In the genomic region with DNA sequence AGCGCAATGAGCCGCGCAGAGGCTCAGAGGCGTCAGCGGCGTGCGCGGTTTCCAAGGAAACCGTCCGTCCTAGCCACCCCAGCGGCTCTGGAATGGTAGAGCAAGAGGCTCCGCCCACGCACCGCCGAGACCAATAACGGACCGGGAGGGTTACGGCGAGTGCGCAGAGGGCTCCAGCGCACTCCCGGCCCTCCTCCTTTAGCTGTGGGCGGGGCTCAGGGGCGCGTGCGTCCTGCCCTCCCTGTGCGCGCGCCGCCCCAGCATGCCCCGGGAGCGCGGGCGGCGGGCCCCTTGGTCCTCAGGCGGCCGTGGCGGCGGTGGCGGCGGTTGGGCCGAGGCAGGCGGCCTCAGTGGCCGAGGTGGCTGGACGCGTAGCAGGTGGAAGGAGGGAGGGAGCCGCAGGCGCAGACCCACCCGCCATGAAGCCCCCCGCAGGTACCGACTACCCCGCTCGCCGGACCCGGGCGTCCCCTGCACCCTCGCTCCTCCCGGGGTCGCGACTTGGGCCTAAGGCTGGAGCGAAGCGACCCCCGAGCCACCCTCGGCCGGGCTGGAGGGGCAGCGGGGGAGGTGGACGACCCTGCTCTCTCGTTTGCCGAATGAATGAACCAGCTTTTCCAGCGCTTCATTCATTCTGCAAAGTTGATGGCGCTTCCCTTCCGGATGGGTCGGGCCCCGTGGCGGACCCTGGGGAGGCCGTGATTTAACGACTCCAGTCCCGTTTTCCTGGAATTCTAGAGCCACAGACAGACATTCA, we compare ENCODE assay signal across 1 cellular context.
TF ChIP-seq lines count a peak whose summit lies in the region.

A gene (plus strand): TSS at position 260 of the 757 bp plus-strand sequence. CDS start 160 bp downstream, at position 420.

TF ChIP-seq in K562, 482 proteins besides CTCF, POLR2A, EP300 and RAD21 (continued from another document and continues in another):
- TF ChIP-seq, protein P1, sequence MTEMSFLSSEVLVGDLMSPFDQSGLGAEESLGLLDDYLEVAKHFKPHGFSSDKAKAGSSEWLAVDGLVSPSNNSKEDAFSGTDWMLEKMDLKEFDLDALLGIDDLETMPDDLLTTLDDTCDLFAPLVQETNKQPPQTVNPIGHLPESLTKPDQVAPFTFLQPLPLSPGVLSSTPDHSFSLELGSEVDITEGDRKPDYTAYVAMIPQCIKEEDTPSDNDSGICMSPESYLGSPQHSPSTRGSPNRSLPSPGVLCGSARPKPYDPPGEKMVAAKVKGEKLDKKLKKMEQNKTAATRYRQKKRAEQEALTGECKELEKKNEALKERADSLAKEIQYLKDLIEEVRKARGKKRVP (CRISPR knock-in tag; IDR thresholded peaks at IDR 0.05): 0 out of 2 replicates have a peak, but pooled peaks have one; percentile 11
- TF ChIP-seq CBFA2T2 (conservative IDR thresholded peaks at IDR 0.05): no peak
- TF ChIP-seq SRSF9 (IDR thresholded peaks at IDR 0.05; ENCODE audit: borderline replicate concordance, low read depth, low read length): no peak
- no peak for TF ChIP-seq PCBP2 (IDR thresholded peaks at IDR 0.05; ENCODE audit: low read depth, low read length, poor library complexity, severe bottlenecking)
- TF ChIP-seq, protein P2, sequence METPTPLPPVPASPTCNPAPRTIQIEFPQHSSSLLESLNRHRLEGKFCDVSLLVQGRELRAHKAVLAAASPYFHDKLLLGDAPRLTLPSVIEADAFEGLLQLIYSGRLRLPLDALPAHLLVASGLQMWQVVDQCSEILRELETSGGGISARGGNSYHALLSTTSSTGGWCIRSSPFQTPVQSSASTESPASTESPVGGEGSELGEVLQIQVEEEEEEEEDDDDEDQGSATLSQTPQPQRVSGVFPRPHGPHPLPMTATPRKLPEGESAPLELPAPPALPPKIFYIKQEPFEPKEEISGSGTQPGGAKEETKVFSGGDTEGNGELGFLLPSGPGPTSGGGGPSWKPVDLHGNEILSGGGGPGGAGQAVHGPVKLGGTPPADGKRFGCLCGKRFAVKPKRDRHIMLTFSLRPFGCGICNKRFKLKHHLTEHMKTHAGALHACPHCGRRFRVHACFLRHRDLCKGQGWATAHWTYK (CRISPR knock-in tag; IDR thresholded peaks at IDR 0.05): peak; percentile 29; the same call in 1 of the 2 replicates
- peak; percentile 92 for TF ChIP-seq PHF8 (IDR thresholded peaks at IDR 0.05; ENCODE audit: borderline replicate concordance, low read length)
- TF ChIP-seq, protein P3, sequence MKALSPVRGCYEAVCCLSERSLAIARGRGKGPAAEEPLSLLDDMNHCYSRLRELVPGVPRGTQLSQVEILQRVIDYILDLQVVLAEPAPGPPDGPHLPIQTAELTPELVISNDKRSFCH (CRISPR knock-in tag; IDR thresholded peaks at IDR 0.05): no peak
- TF ChIP-seq, protein P3 (tag; IDR thresholded peaks at IDR 0.05): 0 out of 2 replicates have a peak, but pooled peaks have one; percentile 34
- peak; percentile 97 for TF ChIP-seq MEIS2 (IDR thresholded peaks at IDR 0.05; ENCODE audit: partially characterized antibody)
- TF ChIP-seq CCAR2 (IDR thresholded peaks at IDR 0.05; ENCODE audit: low read depth, low read length): no peak
- no peak for TF ChIP-seq SNIP1 (IDR thresholded peaks at IDR 0.05; ENCODE audit: low read depth)
- TF ChIP-seq CREB1 (IDR thresholded peaks at IDR 0.05): peak; percentile 59; the same call in 1 of the 2 replicates
- TF ChIP-seq CREB1 (CRISPR knock-in tag; IDR thresholded peaks at IDR 0.05): peak; percentile 72; the same call in 1 of the 2 replicates
- TF ChIP-seq STAG1 (CRISPR knock-in tag; IDR thresholded peaks at IDR 0.05; ENCODE audit: borderline replicate concordance): no peak
- TF ChIP-seq SPI1 (IDR thresholded peaks at IDR 0.05; ENCODE audit: borderline replicate concordance, low read depth, low read length): no peak
- no peak for TF ChIP-seq PTBP1 (IDR thresholded peaks at IDR 0.05; ENCODE audit: low read depth, low read length)
- TF ChIP-seq ZNF282 (CRISPR knock-in tag; IDR thresholded peaks at IDR 0.05): no peak
- TF ChIP-seq, protein P4, sequence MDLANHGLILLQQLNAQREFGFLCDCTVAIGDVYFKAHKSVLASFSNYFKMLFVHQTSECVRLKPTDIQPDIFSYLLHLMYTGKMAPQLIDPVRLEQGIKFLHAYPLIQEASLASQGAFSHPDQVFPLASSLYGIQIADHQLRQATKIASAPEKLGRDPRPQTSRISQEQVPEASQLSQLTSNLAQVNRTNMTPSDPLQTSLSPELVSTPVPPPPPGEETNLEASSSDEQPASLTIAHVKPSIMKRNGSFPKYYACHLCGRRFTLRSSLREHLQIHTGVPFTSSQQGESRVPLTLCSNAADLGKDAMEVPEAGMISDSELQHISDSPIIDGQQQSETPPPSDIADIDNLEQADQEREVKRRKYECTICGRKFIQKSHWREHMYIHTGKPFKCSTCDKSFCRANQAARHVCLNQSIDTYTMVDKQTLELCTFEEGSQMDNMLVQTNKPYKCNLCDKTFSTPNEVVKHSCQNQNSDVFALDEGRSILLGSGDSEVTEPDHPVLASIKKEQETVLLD (IDR thresholded peaks at IDR 0.05): peak; percentile 94
- TF ChIP-seq, protein P5, sequence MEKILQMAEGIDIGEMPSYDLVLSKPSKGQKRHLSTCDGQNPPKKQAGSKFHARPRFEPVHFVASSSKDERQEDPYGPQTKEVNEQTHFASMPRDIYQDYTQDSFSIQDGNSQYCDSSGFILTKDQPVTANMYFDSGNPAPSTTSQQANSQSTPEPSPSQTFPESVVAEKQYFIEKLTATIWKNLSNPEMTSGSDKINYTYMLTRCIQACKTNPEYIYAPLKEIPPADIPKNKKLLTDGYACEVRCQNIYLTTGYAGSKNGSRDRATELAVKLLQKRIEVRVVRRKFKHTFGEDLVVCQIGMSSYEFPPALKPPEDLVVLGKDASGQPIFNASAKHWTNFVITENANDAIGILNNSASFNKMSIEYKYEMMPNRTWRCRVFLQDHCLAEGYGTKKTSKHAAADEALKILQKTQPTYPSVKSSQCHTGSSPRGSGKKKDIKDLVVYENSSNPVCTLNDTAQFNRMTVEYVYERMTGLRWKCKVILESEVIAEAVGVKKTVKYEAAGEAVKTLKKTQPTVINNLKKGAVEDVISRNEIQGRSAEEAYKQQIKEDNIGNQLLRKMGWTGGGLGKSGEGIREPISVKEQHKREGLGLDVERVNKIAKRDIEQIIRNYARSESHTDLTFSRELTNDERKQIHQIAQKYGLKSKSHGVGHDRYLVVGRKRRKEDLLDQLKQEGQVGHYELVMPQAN (IDR thresholded peaks at IDR 0.05; ENCODE audit: borderline replicate concordance): peak; percentile 89; the same call in 1 of the 2 replicates
- no peak for TF ChIP-seq GATA2 (CRISPR knock-in tag; IDR thresholded peaks at IDR 0.05)
- no peak for TF ChIP-seq TEAD1 (CRISPR knock-in tag; IDR thresholded peaks at IDR 0.05)
- no peak for TF ChIP-seq ZNF696 (CRISPR knock-in tag; conservative IDR thresholded peaks at IDR 0.05)
- TF ChIP-seq KLF13 (tag; IDR thresholded peaks at IDR 0.05; ENCODE audit: borderline replicate concordance, low read depth): no peak
- TF ChIP-seq, protein P6, sequence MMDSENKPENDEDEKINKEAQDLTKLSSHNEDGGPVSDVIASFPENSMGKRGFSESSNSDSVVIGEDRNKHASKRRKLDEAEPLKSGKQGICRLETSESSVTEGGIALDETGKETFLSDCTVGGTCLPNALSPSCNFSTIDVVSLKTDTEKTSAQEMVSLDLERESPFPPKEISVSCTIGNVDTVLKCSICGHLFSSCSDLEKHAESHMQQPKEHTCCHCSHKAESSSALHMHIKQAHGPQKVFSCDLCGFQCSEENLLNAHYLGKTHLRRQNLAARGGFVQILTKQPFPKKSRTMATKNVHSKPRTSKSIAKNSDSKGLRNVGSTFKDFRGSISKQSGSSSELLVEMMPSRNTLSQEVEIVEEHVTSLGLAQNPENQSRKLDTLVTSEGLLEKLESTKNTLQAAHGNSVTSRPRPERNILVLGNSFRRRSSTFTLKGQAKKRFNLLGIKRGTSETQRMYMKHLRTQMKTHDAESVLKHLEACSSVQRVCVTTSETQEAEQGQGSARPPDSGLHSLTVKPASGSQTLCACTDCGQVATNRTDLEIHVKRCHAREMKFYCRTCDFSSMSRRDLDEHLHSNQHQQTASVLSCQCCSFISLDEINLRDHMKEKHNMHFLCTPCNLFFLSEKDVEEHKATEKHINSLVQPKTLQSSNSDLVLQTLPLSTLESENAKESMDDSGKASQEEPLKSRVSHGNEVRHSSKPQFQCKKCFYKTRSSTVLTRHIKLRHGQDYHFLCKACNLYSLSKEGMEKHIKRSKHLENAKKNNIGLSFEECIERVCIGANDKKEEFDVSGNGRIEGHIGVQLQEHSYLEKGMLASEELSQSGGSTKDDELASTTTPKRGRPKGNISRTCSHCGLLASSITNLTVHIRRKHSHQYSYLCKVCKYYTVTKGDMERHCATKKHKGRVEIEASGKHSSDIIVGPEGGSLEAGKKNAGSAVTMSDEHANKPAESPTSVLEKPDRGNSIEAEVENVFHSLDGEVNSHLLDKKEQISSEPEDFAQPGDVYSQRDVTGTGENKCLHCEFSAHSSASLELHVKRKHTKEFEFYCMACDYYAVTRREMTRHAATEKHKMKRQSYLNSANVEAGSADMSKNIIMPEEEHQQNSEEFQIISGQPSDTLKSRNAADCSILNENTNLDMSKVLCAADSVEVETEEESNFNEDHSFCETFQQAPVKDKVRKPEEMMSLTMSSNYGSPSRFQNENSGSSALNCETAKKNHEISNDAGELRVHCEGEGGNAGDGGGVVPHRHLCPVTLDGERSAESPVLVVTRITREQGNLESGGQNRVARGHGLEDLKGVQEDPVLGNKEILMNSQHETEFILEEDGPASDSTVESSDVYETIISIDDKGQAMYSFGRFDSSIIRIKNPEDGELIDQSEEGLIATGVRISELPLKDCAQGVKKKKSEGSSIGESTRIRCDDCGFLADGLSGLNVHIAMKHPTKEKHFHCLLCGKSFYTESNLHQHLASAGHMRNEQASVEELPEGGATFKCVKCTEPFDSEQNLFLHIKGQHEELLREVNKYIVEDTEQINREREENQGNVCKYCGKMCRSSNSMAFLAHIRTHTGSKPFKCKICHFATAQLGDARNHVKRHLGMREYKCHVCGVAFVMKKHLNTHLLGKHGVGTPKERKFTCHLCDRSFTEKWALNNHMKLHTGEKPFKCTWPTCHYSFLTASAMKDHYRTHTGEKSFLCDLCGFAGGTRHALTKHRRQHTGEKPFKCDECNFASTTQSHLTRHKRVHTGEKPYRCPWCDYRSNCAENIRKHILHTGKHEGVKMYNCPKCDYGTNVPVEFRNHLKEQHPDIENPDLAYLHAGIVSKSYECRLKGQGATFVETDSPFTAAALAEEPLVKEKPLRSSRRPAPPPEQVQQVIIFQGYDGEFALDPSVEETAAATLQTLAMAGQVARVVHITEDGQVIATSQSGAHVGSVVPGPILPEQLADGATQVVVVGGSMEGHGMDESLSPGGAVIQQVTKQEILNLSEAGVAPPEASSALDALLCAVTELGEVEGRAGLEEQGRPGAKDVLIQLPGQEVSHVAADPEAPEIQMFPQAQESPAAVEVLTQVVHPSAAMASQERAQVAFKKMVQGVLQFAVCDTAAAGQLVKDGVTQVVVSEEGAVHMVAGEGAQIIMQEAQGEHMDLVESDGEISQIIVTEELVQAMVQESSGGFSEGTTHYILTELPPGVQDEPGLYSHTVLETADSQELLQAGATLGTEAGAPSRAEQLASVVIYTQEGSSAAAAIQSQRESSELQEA (IDR thresholded peaks at IDR 0.05; ENCODE audit: low read depth): no peak
- TF ChIP-seq SP2 (IDR thresholded peaks at IDR 0.05; ENCODE audit: extremely low read depth, low read depth, low read length, poor library complexity, severe bottlenecking): no peak
- TF ChIP-seq, protein P7, sequence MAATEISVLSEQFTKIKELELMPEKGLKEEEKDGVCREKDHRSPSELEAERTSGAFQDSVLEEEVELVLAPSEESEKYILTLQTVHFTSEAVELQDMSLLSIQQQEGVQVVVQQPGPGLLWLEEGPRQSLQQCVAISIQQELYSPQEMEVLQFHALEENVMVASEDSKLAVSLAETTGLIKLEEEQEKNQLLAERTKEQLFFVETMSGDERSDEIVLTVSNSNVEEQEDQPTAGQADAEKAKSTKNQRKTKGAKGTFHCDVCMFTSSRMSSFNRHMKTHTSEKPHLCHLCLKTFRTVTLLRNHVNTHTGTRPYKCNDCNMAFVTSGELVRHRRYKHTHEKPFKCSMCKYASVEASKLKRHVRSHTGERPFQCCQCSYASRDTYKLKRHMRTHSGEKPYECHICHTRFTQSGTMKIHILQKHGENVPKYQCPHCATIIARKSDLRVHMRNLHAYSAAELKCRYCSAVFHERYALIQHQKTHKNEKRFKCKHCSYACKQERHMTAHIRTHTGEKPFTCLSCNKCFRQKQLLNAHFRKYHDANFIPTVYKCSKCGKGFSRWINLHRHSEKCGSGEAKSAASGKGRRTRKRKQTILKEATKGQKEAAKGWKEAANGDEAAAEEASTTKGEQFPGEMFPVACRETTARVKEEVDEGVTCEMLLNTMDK (IDR thresholded peaks at IDR 0.05; ENCODE audit: borderline replicate concordance, insufficient read depth, low read depth, low read length, poor library complexity, severe bottlenecking): no peak
- TF ChIP-seq PHF20 (IDR thresholded peaks at IDR 0.05; ENCODE audit: partially characterized antibody): peak; percentile 68
- TF ChIP-seq, protein P8, sequence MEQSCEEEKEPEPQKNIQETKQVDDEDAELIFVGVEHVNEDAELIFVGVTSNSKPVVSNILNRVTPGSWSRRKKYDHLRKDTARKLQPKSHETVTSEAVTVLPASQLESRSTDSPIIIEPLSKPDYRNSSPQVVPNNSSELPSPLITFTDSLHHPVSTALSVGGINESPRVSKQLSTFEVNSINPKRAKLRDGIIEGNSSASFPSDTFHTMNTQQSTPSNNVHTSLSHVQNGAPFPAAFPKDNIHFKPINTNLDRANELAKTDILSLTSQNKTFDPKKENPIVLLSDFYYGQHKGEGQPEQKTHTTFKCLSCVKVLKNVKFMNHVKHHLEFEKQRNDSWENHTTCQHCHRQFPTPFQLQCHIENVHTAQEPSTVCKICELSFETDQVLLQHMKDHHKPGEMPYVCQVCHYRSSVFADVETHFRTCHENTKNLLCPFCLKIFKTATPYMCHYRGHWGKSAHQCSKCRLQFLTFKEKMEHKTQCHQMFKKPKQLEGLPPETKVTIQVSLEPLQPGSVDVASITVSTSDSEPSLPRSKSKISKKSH (CRISPR knock-in tag; IDR thresholded peaks at IDR 0.05): no peak
- TF ChIP-seq CHD2 (IDR thresholded peaks at IDR 0.05; ENCODE audit: low read depth, low read length): no peak
